Comparison of ENCODE assay signal across 24 cellular contexts in the genomic region with DNA sequence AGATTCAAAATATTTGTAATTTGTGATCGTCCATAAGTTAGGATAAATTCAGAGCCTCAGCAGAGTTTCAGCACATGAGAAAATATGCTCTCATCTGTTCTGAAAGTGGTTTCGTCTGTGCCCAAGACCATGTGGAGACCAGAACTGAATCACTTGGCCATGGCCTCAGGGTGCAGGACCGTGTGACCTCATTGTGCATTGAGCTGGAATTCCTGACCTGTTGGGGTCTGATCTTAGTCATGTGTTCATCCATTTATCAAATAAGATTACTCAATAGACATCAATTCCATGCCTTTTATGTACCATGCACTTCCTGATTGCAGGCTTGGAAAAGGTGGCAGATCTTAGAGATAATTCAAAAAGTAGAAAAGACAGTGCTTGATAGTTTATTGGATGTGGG.
"Had no signal": no experiment of that assay in that cellular context is flagged by ENCODE, and none has a peak within 500 bp of the region (broad histone marks: within the 10 kb centered on the region; RNA-seq: fewer than 3 reads in every experiment).

No MANE protein-coding gene starts in this region.

- H3K4me3 Mint-ChIP-seq: activated CD4-positive, alpha-beta T cell treated with anti-CD3 and anti-CD28 coated beads, Interleukin-2, amount 10 ng/mL, durations not matched to agents 24 days and 14 days; activated CD8-positive, alpha-beta T cell treated with anti-CD3 and anti-CD28 coated beads for 36 hours; activated naive CD8-positive, alpha-beta T cell treated with anti-CD3 and anti-CD28 coated beads for 36 hours; activated T-helper 17 cell treated with anti-CD3 and anti-CD28 coated beads, Interleukin-2, amount 50 U/mL, for 72 hours; central memory CD8-positive, alpha-beta T cell; mesothelial cell of epicardium; natural killer cell treated with Interleukin-12 subunit alpha and Interleukin-12 subunit beta and Interleukin-15 and Interleukin-18, amount 100 ng/mL, for 72 hours; stimulated activated memory B cell treated with anti-CD40 and anti-IgM and Interleukin-4, amounts not matched to agents 10 μg/mL and 1 μg/mL and 100 μg/mL, for 72 hours; T-cell had no signal

- H3K4me3 ChIP-seq: colonic mucosa, lung, pancreas, right lobe of liver had no signal

- FAIRE-seq: endometrium, keratinocyte, pancreas had no signal

- H3K27me3 ChIP-seq: brain microvascular endothelial cell, colonic mucosa, neutrophil, pancreas, right lobe of liver had no signal

- H3K9me3 Mint-ChIP-seq: activated CD4-positive, alpha-beta T cell treated with anti-CD3 and anti-CD28 coated beads, Interleukin-2, amount 10 ng/mL, durations not matched to agents 24 days and 14 days; activated T-helper 17 cell treated with anti-CD3 and anti-CD28 coated beads, Interleukin-2, amount 50 U/mL, for 72 hours; natural killer cell treated with Interleukin-12 subunit alpha and Interleukin-12 subunit beta and Interleukin-15 and Interleukin-18, amount 100 ng/mL, for 72 hours; stimulated activated memory B cell treated with anti-CD40 and anti-IgM and Interleukin-4, amounts not matched to agents 10 μg/mL and 1 μg/mL and 100 μg/mL, for 72 hours had no signal

- H3K9me3 ChIP-seq: colonic mucosa, neutrophil, pancreas, right lobe of liver had no signal

- H3K36me3 ChIP-seq: brain microvascular endothelial cell, colonic mucosa, neutrophil, pancreas, right lobe of liver had no signal

- DNase-seq: activated CD4-positive, alpha-beta T cell treated with anti-CD3 and anti-CD28 coated beads, Interleukin-2, amount 10 ng/mL, durations not matched to agents 24 days and 14 days; activated CD4-positive, CD25-positive, alpha-beta regulatory T cell; activated CD8-positive, alpha-beta T cell treated with anti-CD3 and anti-CD28 coated beads for 36 hours; activated naive CD4-positive, alpha-beta T cell; activated naive CD8-positive, alpha-beta T cell treated with anti-CD3 and anti-CD28 coated beads for 36 hours; activated T-cell treated with anti-CD3 and anti-CD28 coated beads, Interleukin-2, amount 50 U/mL, for 1 hour; amniotic stem cell; brain microvascular endothelial cell; colonic mucosa; hippocampal formation; pancreas; right lobe of liver; stimulated activated CD4-positive, alpha-beta T cell treated with anti-CD3 and anti-CD28 coated beads, Interleukin-4, amount 100 ng/mL, for 24 hours; T-cell had no signal

- H3K27me3 Mint-ChIP-seq: activated CD4-positive, alpha-beta T cell treated with anti-CD3 and anti-CD28 coated beads, Interleukin-2, amount 10 ng/mL, durations not matched to agents 24 days and 14 days; activated CD8-positive, alpha-beta T cell treated with anti-CD3 and anti-CD28 coated beads for 36 hours; activated naive CD8-positive, alpha-beta T cell treated with anti-CD3 and anti-CD28 coated beads for 36 hours; central memory CD8-positive, alpha-beta T cell; stimulated activated memory B cell treated with anti-CD40 and anti-IgM and Interleukin-4, amounts not matched to agents 10 μg/mL and 1 μg/mL and 100 μg/mL, for 72 hours; T-cell had no signal

- H3K4me1 ChIP-seq: colonic mucosa, pancreas, right lobe of liver had no signal

- ATAC-seq: activated CD8-positive, alpha-beta T cell treated with anti-CD3 and anti-CD28 coated beads for 36 hours; activated T-helper 17 cell treated with anti-CD3 and anti-CD28 coated beads, Interleukin-2, amount 50 U/mL, for 72 hours; left lobe of liver; natural killer cell treated with Interleukin-12 subunit alpha and Interleukin-12 subunit beta and Interleukin-15 and Interleukin-18, amount 100 ng/mL, for 72 hours; pancreas; right lobe of liver; stimulated activated memory B cell treated with anti-CD40 and anti-IgM and Interleukin-4, amounts not matched to agents 10 μg/mL and 1 μg/mL and 100 μg/mL, for 72 hours; T-cell had no signal

- H3K27ac ChIP-seq: brain microvascular endothelial cell, colonic mucosa, neutrophil, pancreas, right lobe of liver had no signal

- H3K4me1 Mint-ChIP-seq: activated CD4-positive, alpha-beta T cell treated with anti-CD3 and anti-CD28 coated beads, Interleukin-2, amount 10 ng/mL, durations not matched to agents 24 days and 14 days; activated naive CD8-positive, alpha-beta T cell treated with anti-CD3 and anti-CD28 coated beads for 36 hours; activated T-helper 17 cell treated with anti-CD3 and anti-CD28 coated beads, Interleukin-2, amount 50 U/mL, for 72 hours; central memory CD8-positive, alpha-beta T cell; stimulated activated memory B cell treated with anti-CD40 and anti-IgM and Interleukin-4, amounts not matched to agents 10 μg/mL and 1 μg/mL and 100 μg/mL, for 72 hours; T-cell had no signal

- H3K36me3 Mint-ChIP-seq: activated naive CD8-positive, alpha-beta T cell treated with anti-CD3 and anti-CD28 coated beads for 36 hours; mesothelial cell of epicardium; natural killer cell treated with Interleukin-12 subunit alpha and Interleukin-12 subunit beta and Interleukin-15 and Interleukin-18, amount 100 ng/mL, for 72 hours; stimulated activated memory B cell treated with anti-CD40 and anti-IgM and Interleukin-4, amounts not matched to agents 10 μg/mL and 1 μg/mL and 100 μg/mL, for 72 hours; T-cell had no signal

- H3K27ac Mint-ChIP-seq: activated CD4-positive, alpha-beta T cell treated with anti-CD3 and anti-CD28 coated beads, Interleukin-2, amount 10 ng/mL, durations not matched to agents 24 days and 14 days; activated CD8-positive, alpha-beta T cell treated with anti-CD3 and anti-CD28 coated beads for 36 hours; activated naive CD8-positive, alpha-beta T cell treated with anti-CD3 and anti-CD28 coated beads for 36 hours; activated T-helper 17 cell treated with anti-CD3 and anti-CD28 coated beads, Interleukin-2, amount 50 U/mL, for 72 hours; mesothelial cell of epicardium; natural killer cell treated with Interleukin-12 subunit alpha and Interleukin-12 subunit beta and Interleukin-15 and Interleukin-18, amount 100 ng/mL, for 72 hours; stimulated activated memory B cell treated with anti-CD40 and anti-IgM and Interleukin-4, amounts not matched to agents 10 μg/mL and 1 μg/mL and 100 μg/mL, for 72 hours; T-cell had no signal
